In genomic region chr5:38396766-38397165, GRCh38 we compare ENCODE assay signal across 18 cellular contexts.
"Had no signal": no experiment of that assay in that cellular context is flagged by ENCODE, and none has a peak within 500 bp of the region (broad histone marks: within the 10 kb centered on the region; RNA-seq: fewer than 3 reads in every experiment).

No MANE protein-coding gene starts in this region.

- DNase-seq: activated B cell treated with CpG ODN at 0.5 μM for 24 hours; activated CD4-positive, alpha-beta T cell treated with anti-CD3 and anti-CD28 coated beads for 36 hours; activated CD4-positive, alpha-beta T cell treated with anti-CD3 and anti-CD28 coated beads, Interleukin-2, amount 50 U/mL, for 48 hours; activated naive CD4-positive, alpha-beta T cell treated with anti-CD3 and anti-CD28 coated beads for 36 hours; activated T-cell treated with anti-CD3 and anti-CD28 coated beads, Interleukin-2, amount 50 U/mL, for 48 hours; amygdala; erythroblast; foreskin fibroblast; heart right ventricle; lower lobe of right lung; naive B cell; nucleus accumbens; right cardiac atrium; stimulated activated CD4-positive, alpha-beta T cell treated with anti-CD3 and anti-CD28 coated beads, Interleukin-12 subunit alpha, Interleukin-12 subunit beta, amount 100 ng/mL, for 4 hours; stimulated activated CD4-positive, alpha-beta T cell treated with anti-CD3 and anti-CD28 coated beads, Interleukin-4, amount 100 ng/mL, for 4 hours; stimulated activated naive CD8-positive, alpha-beta T cell treated with anti-CD3 and anti-CD28 coated beads, Interleukin-15, Interleukin-2, amounts not matched to agents 100 U/mL and 50 U/mL, for 24 hours; upper lobe of right lung had no signal

- H3K27ac Mint-ChIP-seq: activated B cell treated with CpG ODN at 0.5 μM for 24 hours; activated CD4-positive, alpha-beta T cell treated with anti-CD3 and anti-CD28 coated beads for 36 hours; activated naive CD4-positive, alpha-beta T cell treated with anti-CD3 and anti-CD28 coated beads for 36 hours; naive B cell had no signal

- H3K36me3 Mint-ChIP-seq: naive B cell had no signal

- ATAC-seq: activated CD4-positive, alpha-beta T cell treated with anti-CD3 and anti-CD28 coated beads for 36 hours; heart right ventricle; left lobe of liver; lower lobe of right lung; right cardiac atrium; stimulated activated naive CD8-positive, alpha-beta T cell treated with anti-CD3 and anti-CD28 coated beads, Interleukin-15, Interleukin-2, amounts not matched to agents 100 U/mL and 50 U/mL, for 24 hours; upper lobe of right lung had no signal

- H3K4me1 Mint-ChIP-seq: activated B cell treated with CpG ODN at 0.5 μM for 24 hours; activated CD4-positive, alpha-beta T cell treated with anti-CD3 and anti-CD28 coated beads for 36 hours; naive B cell had no signal

- H3K4me3 Mint-ChIP-seq: activated B cell treated with CpG ODN at 0.5 μM for 24 hours; activated CD4-positive, alpha-beta T cell treated with anti-CD3 and anti-CD28 coated beads for 36 hours; activated naive CD4-positive, alpha-beta T cell treated with anti-CD3 and anti-CD28 coated beads for 36 hours; naive B cell had no signal

- H3K9me3 Mint-ChIP-seq: activated B cell treated with CpG ODN at 0.5 μM for 24 hours; activated naive CD4-positive, alpha-beta T cell treated with anti-CD3 and anti-CD28 coated beads for 36 hours had no signal
